In genomic region chr5:137078171-137078665, GRCh38 we compare ENCODE assay signal across 12 cellular contexts.
DNase-seq lines count a peak whose midpoint lies in the region; ATAC-seq and TF ChIP-seq lines count a peak whose summit lies in the region.
"Had no signal": no experiment of that assay in that cellular context is flagged by ENCODE, and none has a peak within 500 bp of the region (broad histone marks: within the 10 kb centered on the region; RNA-seq: fewer than 3 reads in every experiment).

No MANE protein-coding gene starts in this region.

- no peak overlapping the region for H3K27ac ChIP-seq in stomach
- H3K27ac ChIP-seq: SK-N-MC had no signal

- no peak for TF ChIP-seq EP300 in stomach (IDR thresholded peaks at IDR 0.05)

- H3K36me3 ChIP-seq in skeletal muscle satellite cell (ENCODE audit: insufficient read depth, low read length) (no peaks in the 10 kb centered on the region), stomach (no peaks in the 10 kb centered on the region)

- H3K27me3 ChIP-seq in skeletal muscle satellite cell (ENCODE audit: control insufficient read depth, insufficient read depth, low read length) (no peaks in the 10 kb centered on the region), stomach (no peaks in the 10 kb centered on the region)

- 49 to 68% (median 62%) methylated on average over 7 of the region's 7 CpGs for WGBS in stomach, 5 donors

- peak; percentile 25 for DNase-seq in NCI-H82 (lab: John Stamatoyannopoulos, UW)
- no peak for DNase-seq in NCI-H82 treated with DMSO at 0.1 percent for 48 hours (lab: John Stamatoyannopoulos, UW; ENCODE audit: unreplicated experiment)
- DNase-seq in NCI-H526 (lab: John Stamatoyannopoulos, UW) = peak; percentile 75 to 82
- DNase-seq in epithelial cell of proximal tubule (ENCODE audit: low read depth) = peak; percentile 55
- no peak for DNase-seq in activated CD4-positive, alpha-beta T cell treated with anti-CD3 and anti-CD28 coated beads for 1 hour
- DNase-seq in stomach = no peak
- DNase-seq: activated CD4-positive, alpha-beta T cell treated with anti-CD3 and anti-CD28 coated beads, Interleukin-2, amount 50 U/mL, for 4 hours; HCEC 1CT; NCI-H1105 had no signal

- no peak for ATAC-seq in HG03159 (IDR thresholded peaks at IDR 0.05; ENCODE audit: unreplicated experiment)

- intact Hi-C loops in stomach (cut with DNase I; ENCODE audit: low total_unique reads) = no loop called here

- no peak overlapping the region for H3K9ac ChIP-seq in skeletal muscle satellite cell (ENCODE audit: low read depth, low read length)

- no peak for TF ChIP-seq POLR2A in stomach (IDR thresholded peaks at IDR 0.05)

- H3K4me2 ChIP-seq in skeletal muscle satellite cell (ENCODE audit: low read length) = peak overlapping the region; percentile 10

- TF ChIP-seq CTCF in epithelial cell of proximal tubule (conservative IDR thresholded peaks at IDR 0.05; ENCODE audit: low read depth, low read length) (no peak), stomach (IDR thresholded peaks at IDR 0.05) (no peak)

- H3K4me1 ChIP-seq in skeletal muscle satellite cell (ENCODE audit: control insufficient read depth, insufficient read depth, low read length) (peaks cover 18% of the 10 kb centered on the region), stomach (no peaks in the 10 kb centered on the region)

- H3K4me3 ChIP-seq in epithelial cell of proximal tubule (ENCODE audit: low read depth, low read length) = no peak overlapping the region
- no peak overlapping the region for H3K4me3 ChIP-seq in skeletal muscle satellite cell (ENCODE audit: low read length)
- H3K4me3 ChIP-seq in stomach = no peak overlapping the region
- H3K4me3 ChIP-seq: SK-N-MC had no signal

- H3K9me3 ChIP-seq in skeletal muscle satellite cell (replicated peaks; ENCODE audit: low read length) (no peaks in the 10 kb centered on the region), stomach (no peaks in the 10 kb centered on the region)

Comparison
In these comparisons a context has a peak if more than half of its experiments do, and no peak if none do; other contexts are left out.
1. DNase-seq: peak in NCI-H82 (single experiment), NCI-H526 (2 of 2) and epithelial cell of proximal tubule (single experiment); none in NCI-H82 treated with DMSO at 0.1 percent for 48 hours (single experiment), activated CD4-positive, alpha-beta T cell treated with anti-CD3 and anti-CD28 coated beads for 1 hour (single experiment) and stomach (single experiment).